ENCODE assay signal across 23 cellular contexts in genomic region chr7:7977774-7978173, GRCh38. TPM values are rescaled to one million over a fixed set of nuclear protein-coding genes. Genes with fewer than 3 reads are reported as not detected.
DNase-seq lines count a peak whose midpoint lies in the region; ATAC-seq and TF ChIP-seq lines count a peak whose summit lies in the region.
"Had no signal": no experiment of that assay in that cellular context is flagged by ENCODE, and none has a peak within 500 bp of the region (broad histone marks: within the 10 kb centered on the region; RNA-seq: fewer than 3 reads in every experiment).

No MANE protein-coding gene starts in this region.

- TSS peak; percentile 3 for BruUV-seq in Panc1 (replicated peaks; lab: Mats Ljungman, UMichigan)

- POLR2A ChIA-PET in Panc1 (lab: Charles Lee), result no interaction called here

- H3K4me3 Mint-ChIP-seq in chondrocyte (ENCODE audit: unreplicated experiment), result no peak overlapping the region
- H3K4me3 Mint-ChIP-seq in activated CD8-positive, alpha-beta memory T cell treated with anti-CD3 and anti-CD28 coated beads, Interleukin-2, amount 10 ng/mL, durations not matched to agents 7 days and 5 days, result no peak overlapping the region
- H3K4me3 Mint-ChIP-seq in activated T-cell treated with anti-CD3 and anti-CD28 coated beads, Interleukin-2, amount 50 U/mL, for 72 hours, result no peak overlapping the region
- H3K4me3 Mint-ChIP-seq: activated naive CD4-positive, alpha-beta T cell treated with anti-CD3 and anti-CD28 coated beads, Interleukin-2, amount 50 U/mL, for 24 hours; stimulated activated naive B cell treated with anti-CD40 and anti-IgM and Interleukin-4, amounts not matched to agents 10 μg/mL and 1 μg/mL and 100 μg/mL, for 72 hours had no signal

- TF ChIP-seq CTCF in DOHH2 (IDR thresholded peaks at IDR 0.05; ENCODE audit: low read depth, low read length, poor library complexity, severe bottlenecking), result no peak
- no peak for TF ChIP-seq CTCF in Panc1 (IDR thresholded peaks at IDR 0.05)
- peak; percentile 12 for TF ChIP-seq CTCF in chondrocyte (IDR thresholded peaks at IDR 0.05)
- no peak for TF ChIP-seq CTCF in osteoblast (IDR thresholded peaks at IDR 0.05; ENCODE audit: extremely low read depth, low read depth, low read length)

- H3K36me3 Mint-ChIP-seq in chondrocyte (ENCODE audit: low read depth), result no peaks in the 10 kb centered on the region
- peaks cover 25% of the 10 kb centered on the region for H3K36me3 Mint-ChIP-seq in activated CD8-positive, alpha-beta memory T cell treated with anti-CD3 and anti-CD28 coated beads, Interleukin-2, amount 10 ng/mL, durations not matched to agents 7 days and 5 days
- no peaks in the 10 kb centered on the region for H3K36me3 Mint-ChIP-seq in activated T-cell treated with anti-CD3 and anti-CD28 coated beads, Interleukin-2, amount 50 U/mL, for 72 hours (ENCODE audit: insufficient read depth in 2 of 2)

- intact Hi-C loops in Panc1 (cut with micrococcal nuclease; ENCODE audit: unreplicated experiment), result loop anchor here (10.0 kb wide), 1 partner anchor 293 kb away; no protein-coding TSS in a partner anchor

- H3K4me2 ChIP-seq in DOHH2 (ENCODE audit: low read length) (peak overlapping the region; percentile 21), osteoblast (ENCODE audit: insufficient read depth, low read length) (peak overlapping the region; percentile 48)

- peak overlapping the region; percentile 82 for H3K27ac Mint-ChIP-seq in chondrocyte (ENCODE audit: unreplicated experiment)
- no peak overlapping the region for H3K27ac Mint-ChIP-seq in activated CD8-positive, alpha-beta memory T cell treated with anti-CD3 and anti-CD28 coated beads, Interleukin-2, amount 10 ng/mL, durations not matched to agents 7 days and 5 days
- no peak overlapping the region for H3K27ac Mint-ChIP-seq in activated T-cell treated with anti-CD3 and anti-CD28 coated beads, Interleukin-2, amount 50 U/mL, for 72 hours
- H3K27ac Mint-ChIP-seq: brain; stimulated activated naive B cell treated with anti-CD40 and anti-IgM and Interleukin-4, amounts not matched to agents 10 μg/mL and 1 μg/mL and 100 μg/mL, for 72 hours had no signal

- H2AFZ ChIP-seq in osteoblast (ENCODE audit: low read length), result no peak overlapping the region
- H2AFZ ChIP-seq: GM23248 had no signal

- H3K4me3 ChIP-seq in DOHH2 (ENCODE audit: low read length) (no peak overlapping the region), Panc1 (ENCODE audit: low read depth in 2 of 2, low read length in 2 of 2) (no peak overlapping the region), osteoblast (ENCODE audit: insufficient read depth, low read length) (no peak overlapping the region)
- H3K4me3 ChIP-seq: GM23248, SJSA1, thyroid gland had no signal

- H3K36me3 ChIP-seq in DOHH2 (ENCODE audit: control insufficient read depth, low read length) (peaks cover 22% of the 10 kb centered on the region), Panc1 (ENCODE audit: control insufficient read depth, insufficient read depth, low read length) (no peaks in the 10 kb centered on the region), osteoblast (ENCODE audit: insufficient read depth, low read length) (no peaks in the 10 kb centered on the region)
- H3K36me3 ChIP-seq: SJSA1, thyroid gland had no signal

- DNase-seq in Panc1 (ENCODE audit: low read depth, low spot score) (no peak), chondrocyte (ENCODE audit: low spot score) (no peak), osteoblast (ENCODE audit: insufficient read length, low spot score, missing footprints) (peak; percentile 36)
- DNase-seq in activated CD8-positive, alpha-beta memory T cell treated with anti-CD3 and anti-CD28 coated beads, Interleukin-2, amount 10 ng/mL, durations not matched to agents 7 days and 5 days, result no peak
- DNase-seq in activated T-cell treated with anti-CD3 and anti-CD28 coated beads, Interleukin-2, amount 50 U/mL, for 72 hours, result no peak
- DNase-seq in stimulated activated CD4-positive, alpha-beta T cell treated with anti-CD3 and anti-CD28 coated beads, Interleukin-2, amount 100 ng/mL, for 48 hours, result no peak
- DNase-seq: activated T-cell treated with anti-CD3 and anti-CD28 coated beads, Interleukin-2, amount 50 U/mL, for 48 hours; CD4-positive, alpha-beta memory T cell; DMS53; foreskin keratinocyte; GM23248; hypothalamus; NCI-H187 treated with DMSO at 0.1 percent for 48 hours; NCI-H446; occipital lobe; stimulated activated naive B cell treated with anti-CD40 and anti-IgM and Interleukin-4, amounts not matched to agents 10 μg/mL and 1 μg/mL and 100 μg/mL, for 72 hours; thyroid gland had no signal

- peaks cover 3% of the 10 kb centered on the region; the same call in 1 of the 2 replicates for H4K20me1 ChIP-seq in DOHH2 (ENCODE audit: control insufficient read depth, insufficient read depth, low read depth, low read length)
- H4K20me1 ChIP-seq in osteoblast (ENCODE audit: insufficient read depth, low read length), result no peaks in the 10 kb centered on the region

- no peaks in the 10 kb centered on the region for H3K27me3 Mint-ChIP-seq in chondrocyte (ENCODE audit: low read depth)
- H3K27me3 Mint-ChIP-seq in activated CD8-positive, alpha-beta memory T cell treated with anti-CD3 and anti-CD28 coated beads, Interleukin-2, amount 10 ng/mL, durations not matched to agents 7 days and 5 days, result no peaks in the 10 kb centered on the region
- no peaks in the 10 kb centered on the region for H3K27me3 Mint-ChIP-seq in activated T-cell treated with anti-CD3 and anti-CD28 coated beads, Interleukin-2, amount 50 U/mL, for 72 hours (ENCODE audit: low read depth)
- H3K27me3 Mint-ChIP-seq: activated naive CD4-positive, alpha-beta T cell treated with anti-CD3 and anti-CD28 coated beads, Interleukin-2, amount 50 U/mL, for 24 hours; brain; CD4-positive, alpha-beta memory T cell; stimulated activated naive B cell treated with anti-CD40 and anti-IgM and Interleukin-4, amounts not matched to agents 10 μg/mL and 1 μg/mL and 100 μg/mL, for 72 hours had no signal

- H3K27ac ChIP-seq in DOHH2 (ENCODE audit: low read depth, low read length), result no peak overlapping the region
- no peak overlapping the region for H3K27ac ChIP-seq in Panc1 (ENCODE audit: low read length)
- peak overlapping the region; percentile 17 for H3K27ac ChIP-seq in osteoblast (ENCODE audit: low read depth, low read length)
- H3K27ac ChIP-seq: foreskin keratinocyte, GM23248, KMS-11, SJSA1, thyroid gland had no signal

- in situ Hi-C loops in Panc1 (cut with HindIII; ENCODE audit: low pct_unique_long_range_greater_than_20kb, low sequenced_read_pairs), result no loop called here

- no peaks in the 10 kb centered on the region for H3K9me2 ChIP-seq in DOHH2 (replicated peaks; ENCODE audit: control insufficient read depth, low read length)

- no peaks in the 10 kb centered on the region for H3K9me3 Mint-ChIP-seq in chondrocyte (ENCODE audit: low read depth)
- H3K9me3 Mint-ChIP-seq in activated CD8-positive, alpha-beta memory T cell treated with anti-CD3 and anti-CD28 coated beads, Interleukin-2, amount 10 ng/mL, durations not matched to agents 7 days and 5 days (ENCODE audit: low read depth), result no peaks in the 10 kb centered on the region
- no peaks in the 10 kb centered on the region for H3K9me3 Mint-ChIP-seq in activated T-cell treated with anti-CD3 and anti-CD28 coated beads, Interleukin-2, amount 50 U/mL, for 72 hours
- H3K9me3 Mint-ChIP-seq: activated naive CD4-positive, alpha-beta T cell treated with anti-CD3 and anti-CD28 coated beads, Interleukin-2, amount 50 U/mL, for 24 hours; brain; CD4-positive, alpha-beta memory T cell; stimulated activated naive B cell treated with anti-CD40 and anti-IgM and Interleukin-4, amounts not matched to agents 10 μg/mL and 1 μg/mL and 100 μg/mL, for 72 hours had no signal

- H3K9me3 ChIP-seq in DOHH2 (ENCODE audit: control insufficient read depth, insufficient read depth, low read length) (no peaks in the 10 kb centered on the region), Panc1 (ENCODE audit: control insufficient read depth, insufficient read depth, low read depth, low read length) (no peaks in the 10 kb centered on the region), osteoblast (ENCODE audit: low read depth, low read length) (no peaks in the 10 kb centered on the region)
- H3K9me3 ChIP-seq: SJSA1, thyroid gland had no signal

- peaks cover 7% of the 10 kb centered on the region; the same call in 1 of the 2 replicates for H3F3A ChIP-seq in DOHH2 (ENCODE audit: control insufficient read depth, insufficient read depth)

- CTCF ChIA-PET in Panc1 (lab: Charles Lee), result no interaction called here
- CTCF ChIA-PET in activated CD8-positive, alpha-beta memory T cell treated with anti-CD3 and anti-CD28 coated beads, Interleukin-2, amount 10 ng/mL, durations not matched to agents 7 days and 5 days (lab: Charles Lee), result interaction anchor here (0.7 kb wide), 1 partner anchor 58 kb away, joined by 3 read pairs; no protein-coding TSS in a partner anchor

- peaks cover 18% of the 10 kb centered on the region for H3K4me1 Mint-ChIP-seq in chondrocyte (ENCODE audit: low read depth)
- H3K4me1 Mint-ChIP-seq in activated CD8-positive, alpha-beta memory T cell treated with anti-CD3 and anti-CD28 coated beads, Interleukin-2, amount 10 ng/mL, durations not matched to agents 7 days and 5 days, result peaks cover 50% of the 10 kb centered on the region
- peaks cover 68% of the 10 kb centered on the region for H3K4me1 Mint-ChIP-seq in activated T-cell treated with anti-CD3 and anti-CD28 coated beads, Interleukin-2, amount 50 U/mL, for 72 hours (ENCODE audit: low read depth)

- H3K27me3 ChIP-seq in DOHH2 (ENCODE audit: control insufficient read depth, low read length) (no peaks in the 10 kb centered on the region), Panc1 (ENCODE audit: control insufficient read depth, insufficient read depth, low read length) (no peaks in the 10 kb centered on the region), osteoblast (ENCODE audit: insufficient read depth, low read length) (no peaks in the 10 kb centered on the region)
- H3K27me3 ChIP-seq: foreskin keratinocyte, SJSA1, thyroid gland had no signal

- ATAC-seq in Panc1, result no peak
- no peak for ATAC-seq in GM18498 (IDR thresholded peaks at IDR 0.05; ENCODE audit: unreplicated experiment)
- ATAC-seq in activated CD8-positive, alpha-beta memory T cell treated with anti-CD3 and anti-CD28 coated beads, Interleukin-2, amount 10 ng/mL, durations not matched to agents 7 days and 5 days, result no peak
- ATAC-seq in activated T-cell treated with anti-CD3 and anti-CD28 coated beads, Interleukin-2, amount 50 U/mL, for 72 hours (replicated peaks in 1 of 2), result no peak
- ATAC-seq: foreskin keratinocyte; stimulated activated naive B cell treated with anti-CD40 and anti-IgM and Interleukin-4, amounts not matched to agents 10 μg/mL and 1 μg/mL and 100 μg/mL, for 72 hours had no signal

- H3K79me2 ChIP-seq in DOHH2 (ENCODE audit: control insufficient read depth, low read length) (peaks cover 100% of the 10 kb centered on the region), osteoblast (ENCODE audit: insufficient read depth, low read length) (peaks cover 85% of the 10 kb centered on the region)

- H3K4me1 ChIP-seq in DOHH2 (ENCODE audit: control insufficient read depth, low read length), result peaks cover 53% of the 10 kb centered on the region
- peaks cover 5% of the 10 kb centered on the region; the same call in 1 of the 2 replicates for H3K4me1 ChIP-seq in Panc1 (ENCODE audit: control insufficient read depth, insufficient read depth, low read length)
- H3K4me1 ChIP-seq in osteoblast (ENCODE audit: insufficient read depth, low read length), result peaks cover 11% of the 10 kb centered on the region
- H3K4me1 ChIP-seq: foreskin keratinocyte, SJSA1 had no signal

RNA-seq across cellular contexts. Expression of gene GLCCI1, which starts 9.2 kb away (rescaled TPM):
- total RNA-seq in Panc1 (2021; ENCODE audit: unreplicated experiment) (36.4 TPM), chondrocyte (10.2 to 11.4 TPM (median 10.9 TPM) in 3 replicates), osteoblast (9.1 and 10.1 TPM in 2 replicates)
- 15.9 TPM for polyA plus RNA-seq in Panc1 (2012; ENCODE audit: insufficient read length)
- 10 to 100 TPM; 37.7 to 43.6 TPM for total RNA-seq in activated CD8-positive, alpha-beta memory T cell treated with anti-CD3 and anti-CD28 coated beads, Interleukin-2, amount 10 ng/mL, durations not matched to agents 7 days and 5 days
- 10 to 100 TPM; 25.3 to 26.1 TPM for total RNA-seq in activated T-cell treated with anti-CD3 and anti-CD28 coated beads, Interleukin-2, amount 50 U/mL, for 72 hours
